ENCODE assay signal across 8 cellular contexts in genomic region chr1:16237343-16237830, GRCh38. TPM values are rescaled to one million over a fixed set of nuclear protein-coding genes. Genes with fewer than 3 reads are reported as not detected.
DNase-seq lines count a peak whose midpoint lies in the region; FAIRE-seq and TF ChIP-seq lines count a peak whose summit lies in the region.

No MANE protein-coding gene starts in this region.

- H3K9me3 ChIP-seq in AG04450 (ENCODE audit: control insufficient read depth, insufficient read depth, low read length) (peaks cover 6% of the 10 kb centered on the region; the same call in 1 of the 2 replicates), mucosa of rectum (ENCODE audit: control insufficient read depth in 2 of 2, low read length in 2 of 2) (no peaks in the 10 kb centered on the region)

- no peak for FAIRE-seq in bronchial epithelial cell (lab: Jason Lieb, UNC)

- peaks cover 14 to 18% of the 10 kb centered on the region in 2 donors for H3K4me1 ChIP-seq in mucosa of rectum (ENCODE audit: control insufficient read depth in 2 of 2, insufficient read depth in 2 of 2, low read length in 2 of 2)

- DNase-seq in AG04450 (ENCODE audit: low read depth, low spot score), result no peak
- DNase-seq in HT1080 (ENCODE audit: low read depth), result peak; percentile 18
- peak; percentile 29 for DNase-seq in bronchial epithelial cell (ENCODE audit: low read depth)
- DNase-seq in stimulated activated CD4-positive, alpha-beta T cell treated with anti-CD3 and anti-CD28 coated beads, Interleukin-4, amount 100 ng/mL, for 1 hour, result no peak
- no peak for DNase-seq in GM03348 (ENCODE audit: low spot score)
- no peak for DNase-seq in germinal center (ENCODE audit: low spot score)
- no peak for DNase-seq in cerebellar cortex (ENCODE audit: low spot score)

- CTCF ChIA-PET in AG04450 (lab: Charles Lee), result interaction anchor here (0.9 to 2.2 kb wide), 5 partner anchors 15 to 159 kb away, joined by 3 to 10 read pairs (median 6); partner anchors contain the start of gene FBXO42

- 0 out of 2 replicates have a peak, but pooled peaks have one; percentile 1 for TF ChIP-seq CTCF in AG04450 (IDR thresholded peaks at IDR 0.05; ENCODE audit: low read depth, low read length)
- no peak for TF ChIP-seq CTCF in bronchial epithelial cell (IDR thresholded peaks at IDR 0.05; ENCODE audit: insufficient read depth, low read length, severe bottlenecking)

- H3K27me3 ChIP-seq in AG04450 (ENCODE audit: control insufficient read depth, insufficient read depth, low read length) (no peaks in the 10 kb centered on the region), bronchial epithelial cell (ENCODE audit: control insufficient read depth, insufficient read depth, low read length) (no peaks in the 10 kb centered on the region), mucosa of rectum (ENCODE audit: control insufficient read depth in 2 of 2, insufficient read depth in 2 of 2, low read length in 2 of 2) (no peaks in the 10 kb centered on the region)

- peak overlapping the region; percentile 78 for H3K27ac ChIP-seq in AG04450 (ENCODE audit: low read depth, low read length)
- H3K27ac ChIP-seq in mucosa of rectum (ENCODE audit: low read depth in 2 of 2, low read length in 2 of 2), result peak overlapping the region; percentile 75 to 84

- H3K4me3 ChIP-seq in AG04450 (ENCODE audit: low read depth, low read length), result peak overlapping the region; percentile 77
- H3K4me3 ChIP-seq in bronchial epithelial cell (ENCODE audit: low read depth, low read length), result peak overlapping the region; percentile 67
- H3K4me3 ChIP-seq in mucosa of rectum (ENCODE audit: low read length in 2 of 2), result peak overlapping the region; percentile 89 to 97

- peak overlapping the region; percentile 87 to 91 for H3K9ac ChIP-seq in mucosa of rectum (ENCODE audit: low read depth in 1 of 2, low read length in 2 of 2)

- H3K36me3 ChIP-seq in bronchial epithelial cell (ENCODE audit: control insufficient read depth, insufficient read depth, low read length), result peaks cover 2% of the 10 kb centered on the region
- no peaks in the 10 kb centered on the region for H3K36me3 ChIP-seq in mucosa of rectum (ENCODE audit: control insufficient read depth in 2 of 2, insufficient read depth in 2 of 2, low read length in 2 of 2)

- POLR2A ChIA-PET in AG04450 (lab: Yijun Ruan, JAX), result no interaction called here

RNA-seq across cellular contexts. Expression of gene CPLANE2, which starts 0.4 kb away (rescaled TPM):
- 3.6 and 5.7 TPM in 2 replicates for polyA plus RNA-seq in AG04450 (2011; rRNA removed)
- 8.2 and 11.6 TPM in 2 replicates for polyA minus RNA-seq in AG04450 (2011; rRNA and poly(A)+ RNA removed)
- 7.4 and 9.2 TPM in 2 replicates for total RNA-seq in HT1080 (2014; rRNA removed; shearing (Covaris generic))
- polyA plus RNA-seq in HT1080 (2015; cell fraction: cytosol; rRNA removed), result 5.2 and 9.3 TPM in 2 replicates
- polyA plus RNA-seq in HT1080 (2015; cell fraction: nucleus; rRNA removed), result 2.7 and 4.6 TPM in 2 replicates
- 5.8 and 14.5 TPM in 2 replicates for total RNA-seq in bronchial epithelial cell

RNA-seq across cellular contexts. Expression of gene ARHGEF19, which starts 24.9 kb away (rescaled TPM):
- polyA plus RNA-seq in AG04450 (2011; rRNA removed), result 6.7 and 9.5 TPM in 2 replicates
- polyA minus RNA-seq in AG04450 (2011; rRNA and poly(A)+ RNA removed), result 4.5 and 4.6 TPM in 2 replicates
- total RNA-seq in HT1080 (2014; rRNA removed; shearing (Covaris generic)), result not detected in 2 replicates
- not detected in 2 replicates for polyA plus RNA-seq in HT1080 (2015; cell fraction: cytosol; rRNA removed)
- not detected in 2 replicates for polyA plus RNA-seq in HT1080 (2015; cell fraction: nucleus; rRNA removed)
- 3.2 and 6.1 TPM in 2 replicates for total RNA-seq in bronchial epithelial cell

Comparison
In these comparisons a context has a peak if more than half of its experiments do, and no peak if none do; other contexts are left out.
1. DNase-seq: peak in HT1080 (single experiment) and bronchial epithelial cell (single experiment); none in AG04450 (single experiment), stimulated activated CD4-positive, alpha-beta T cell treated with anti-CD3 and anti-CD28 coated beads, Interleukin-4, amount 100 ng/mL, for 1 hour (single experiment), GM03348 (single experiment), germinal center (single experiment) and cerebellar cortex (single experiment).
2. Peak in every context shown above with its lines, with median percentiles within 50 percentile points of each other: H3K4me3 ChIP-seq.